1 cellular context compared by ENCODE assay signal in the genomic region with DNA sequence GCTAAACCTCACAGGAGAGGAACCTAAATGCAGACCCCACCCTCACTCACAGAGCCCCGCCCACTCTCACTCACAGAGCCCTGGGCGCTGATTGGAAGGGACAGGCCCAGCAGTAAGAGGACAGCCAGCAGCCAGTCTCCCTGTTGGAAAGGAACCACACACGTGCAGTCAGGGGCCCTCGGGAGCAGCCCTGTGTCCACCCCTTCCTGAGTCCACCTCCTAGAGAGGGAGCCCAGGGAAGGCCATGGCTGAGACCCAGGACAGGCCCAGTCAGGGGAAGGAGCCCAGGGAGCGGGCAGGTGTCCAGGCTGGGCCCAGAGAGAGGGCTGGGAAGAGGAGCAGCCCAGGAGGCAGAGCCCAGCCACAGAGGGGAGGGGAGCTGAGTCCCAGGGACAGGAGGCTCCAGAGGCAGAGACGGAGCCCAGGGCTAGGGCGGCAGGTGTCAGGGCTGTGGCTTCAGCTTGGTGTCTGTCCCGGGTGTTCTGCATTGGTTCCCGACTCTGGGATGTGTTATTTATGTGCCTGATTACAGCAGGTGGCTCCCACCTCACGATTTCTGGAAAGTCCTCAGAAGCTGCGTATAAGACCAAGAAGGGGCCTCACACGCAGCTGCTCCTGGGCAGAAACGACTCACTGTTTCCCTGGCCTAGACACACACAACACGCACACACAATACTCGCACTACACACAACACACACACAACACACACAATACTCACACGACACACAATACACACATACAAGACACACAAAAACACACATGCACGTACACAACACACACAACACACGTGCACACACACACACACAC.
TF ChIP-seq lines count a peak whose summit lies in the region.

No MANE protein-coding gene starts in this region.

TF ChIP-seq in IMR-90, 13 proteins besides CTCF, POLR2A, EP300 and RAD21:
- TF ChIP-seq BHLHE40 (IDR thresholded peaks at IDR 0.05; ENCODE audit: low read depth, low read length) = no peak
- no peak for TF ChIP-seq RFX5 (IDR thresholded peaks at IDR 0.05; ENCODE audit: low read depth, low read length)
- no peak for TF ChIP-seq NFE2L2 (IDR thresholded peaks at IDR 0.05; ENCODE audit: low read depth, low read length)
